ENCODE assay signal across 10 cellular contexts in the genomic region with DNA sequence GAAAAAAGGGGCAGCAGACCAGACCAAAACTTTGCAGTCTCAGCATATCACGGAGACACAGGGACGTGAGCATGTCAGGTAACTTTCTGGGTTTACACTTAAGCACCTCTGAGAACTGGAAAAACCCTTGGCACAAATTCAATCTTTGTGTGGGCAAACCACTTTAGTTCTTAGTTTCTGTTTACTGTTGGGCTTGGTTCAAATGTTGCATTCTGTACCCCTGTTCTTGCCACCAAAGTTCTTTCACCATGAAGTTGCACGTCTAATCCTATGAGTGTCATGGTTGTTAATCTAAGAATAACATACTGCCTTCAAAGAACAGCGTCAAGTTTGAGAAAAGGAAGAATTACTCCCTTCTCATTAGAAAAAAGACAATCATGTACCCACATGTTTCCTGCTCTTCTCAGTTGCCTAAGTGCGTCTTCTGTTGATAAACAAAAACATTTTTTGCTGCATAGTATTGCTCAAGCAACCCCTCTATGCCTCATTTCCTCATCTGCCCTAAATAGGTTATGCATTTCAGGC. TPM values are rescaled to one million over a fixed set of nuclear protein-coding genes. Genes with fewer than 3 reads are reported as not detected.
A peak's percentile ranks its signal among the peaks of the same experiment; 100 is the strongest.
DNase-seq lines count a peak whose midpoint lies in the region; ATAC-seq and TF ChIP-seq lines count a peak whose summit lies in the region.
"Had no signal": no experiment of that assay in that cellular context is flagged by ENCODE, and none has a peak within 500 bp of the region (broad histone marks: within the 10 kb centered on the region; RNA-seq: fewer than 3 reads in every experiment).

No MANE protein-coding gene starts in this region.

- H2AFZ ChIP-seq in GM23338: no peak overlapping the region

- DNase-seq in HPDE6-E6E7 (ENCODE audit: extremely low spot score) (peak; percentile 51), amniotic epithelial cell (ENCODE audit: low read depth) (peak; percentile 81), GM23338 (ENCODE audit: low spot score) (no peak), NCI-H774 (lab: John Stamatoyannopoulos, UW) (no peak), NCI-H2081 treated with DMSO at 0.1 percent for 48 hours (lab: John Stamatoyannopoulos, UW) (no peak), ovary (no peak)
- peak in 7 of 9 donors; percentile 71 to 93 (median 88) for DNase-seq in naive thymus-derived CD4-positive, alpha-beta T cell
- DNase-seq: activated B cell treated with CpG ODN at 0.5 μM for 24 hours, NCI-H345 had no signal

- H3K79me2 ChIP-seq in GM23338 (replicated peaks; ENCODE audit: insufficient read depth): no peaks in the 10 kb centered on the region

- H3K36me3 Mint-ChIP-seq in naive thymus-derived CD4-positive, alpha-beta T cell: peaks cover 4 to 21% (median 6%) of the 10 kb centered on the region in 5 donors
- no peaks in the 10 kb centered on the region; the same call in 2 of the 3 replicates for H3K36me3 Mint-ChIP-seq in GM23338 (ENCODE audit: low read depth)

- peak overlapping the region; percentile 87 for H3K27ac ChIP-seq in naive thymus-derived CD4-positive, alpha-beta T cell (ENCODE audit: low read depth, low read length)
- H3K27ac ChIP-seq in GM23338 (ENCODE audit: low read depth) (no peak overlapping the region), ovary (no peak overlapping the region)

- no peak overlapping the region for H3K4me3 ChIP-seq in naive thymus-derived CD4-positive, alpha-beta T cell (ENCODE audit: low read length)
- no peak overlapping the region for H3K4me3 ChIP-seq in GM23338
- no peak overlapping the region for H3K4me3 ChIP-seq in ovary

- no peak for TF ChIP-seq EP300 in ovary (IDR thresholded peaks at IDR 0.05)

- H3K4me1 ChIP-seq in naive thymus-derived CD4-positive, alpha-beta T cell (ENCODE audit: control insufficient read depth in 2 of 2, insufficient read depth in 2 of 2, low read length in 2 of 2): peaks cover 78 to 85% of the 10 kb centered on the region in 2 donors
- H3K4me1 ChIP-seq in GM23338 (ENCODE audit: insufficient read depth) (no peaks in the 10 kb centered on the region), ovary (ENCODE audit: insufficient read depth) (no peaks in the 10 kb centered on the region)

- CTCF ChIA-PET in naive thymus-derived CD4-positive, alpha-beta T cell (lab: Charles Lee): interaction anchor here (0.6 to 3.1 kb wide), 3 partner anchors 17 to 53 kb away, joined by 3 to 22 read pairs (median 4); partner anchors contain the start of gene KRTAP16-1

- 58 to 69% (median 67%) methylated on average over 5 of the region's 5 CpGs for WGBS in ovary, 3 donors

- H4K20me1 ChIP-seq in GM23338 (replicated peaks; ENCODE audit: insufficient read depth): no peaks in the 10 kb centered on the region

- H3K4me1 Mint-ChIP-seq in naive thymus-derived CD4-positive, alpha-beta T cell: peaks cover 47 to 99% (median 85%) of the 10 kb centered on the region in 7 donors
- H3K4me1 Mint-ChIP-seq in GM23338: no peaks in the 10 kb centered on the region

- ATAC-seq in GM18498 (IDR thresholded peaks at IDR 0.05; ENCODE audit: unreplicated experiment) (peak; percentile 49), GM23338 (no peak)
- peak; percentile 90 for ATAC-seq in naive thymus-derived CD4-positive, alpha-beta T cell

- TF ChIP-seq CTCF in GM23338 (conservative IDR thresholded peaks at IDR 0.05; ENCODE audit: low read depth in 2 of 2) (no peak), ovary (IDR thresholded peaks at IDR 0.05) (no peak)

- intact Hi-C loops in naive thymus-derived CD4-positive, alpha-beta T cell (cut with micrococcal nuclease): loop anchor here (1.0 to 2.0 kb wide), 3 partner anchors 16 to 328 kb away; no protein-coding TSS in a partner anchor
- intact Hi-C loops in ovary (cut with DNase I): no loop called here

- peaks cover 0 to 14% (median 0%) of the 10 kb centered on the region in 5 donors for H3K27me3 Mint-ChIP-seq in naive thymus-derived CD4-positive, alpha-beta T cell
- peaks cover 5% of the 10 kb centered on the region for H3K27me3 Mint-ChIP-seq in GM23338 (ENCODE audit: insufficient read depth, low read depth, poor library complexity)

- H3K9me3 Mint-ChIP-seq in naive thymus-derived CD4-positive, alpha-beta T cell: peaks cover 0 to 24% (median 10%) of the 10 kb centered on the region in 11 donors
- peaks cover 22% of the 10 kb centered on the region for H3K9me3 Mint-ChIP-seq in GM23338

- no peaks in the 10 kb centered on the region for H3F3A ChIP-seq in GM23338 (replicated peaks; ENCODE audit: low read depth)

- no peaks in the 10 kb centered on the region; the same call in 1 of the 2 replicates for H3K9me2 ChIP-seq in GM23338 (ENCODE audit: insufficient read depth)

- no peaks in the 10 kb centered on the region for H3K36me3 ChIP-seq in naive thymus-derived CD4-positive, alpha-beta T cell (ENCODE audit: control insufficient read depth in 2 of 3, insufficient read depth in 3 of 3, low read length in 3 of 3)
- H3K36me3 ChIP-seq in GM23338 (ENCODE audit: insufficient read depth): no peaks in the 10 kb centered on the region
- H3K36me3 ChIP-seq in ovary: no peaks in the 10 kb centered on the region

- H3K27ac Mint-ChIP-seq in naive thymus-derived CD4-positive, alpha-beta T cell: peak overlapping the region; percentile 92 to 99 (median 96)
- H3K27ac Mint-ChIP-seq in GM23338: no peak overlapping the region
- H3K27ac Mint-ChIP-seq: activated B cell treated with CpG ODN at 0.5 μM for 24 hours had no signal

- peak overlapping the region; percentile 28 to 81 (median 74) for H3K4me3 Mint-ChIP-seq in naive thymus-derived CD4-positive, alpha-beta T cell
- H3K4me3 Mint-ChIP-seq in GM23338: no peak overlapping the region
- H3K4me3 Mint-ChIP-seq: activated B cell treated with CpG ODN at 0.5 μM for 24 hours had no signal

- H3K9me3 ChIP-seq in naive thymus-derived CD4-positive, alpha-beta T cell (ENCODE audit: control insufficient read depth in 2 of 3, low read length in 3 of 3): peaks cover 0 to 13% (median 5%) of the 10 kb centered on the region in 3 experiments
- H3K9me3 ChIP-seq in ovary: no peaks in the 10 kb centered on the region

- POLR2A ChIA-PET in naive thymus-derived CD4-positive, alpha-beta T cell (lab: Charles Lee): interaction anchor here (0.6 to 1.6 kb wide), 5 partner anchors 9 to 210 kb away, joined by 3 to 8 read pairs (median 4); no protein-coding TSS in a partner anchor

- no peaks in the 10 kb centered on the region for H3K27me3 ChIP-seq in naive thymus-derived CD4-positive, alpha-beta T cell (ENCODE audit: control insufficient read depth in 2 of 2, insufficient read depth in 2 of 2, low read length in 2 of 2)
- H3K27me3 ChIP-seq in GM23338 (ENCODE audit: insufficient read depth) (no peaks in the 10 kb centered on the region), ovary (no peaks in the 10 kb centered on the region)

- H3K4me2 ChIP-seq in GM23338: no peak overlapping the region

- TF ChIP-seq POLR2A in ovary (IDR thresholded peaks at IDR 0.05): no peak

TF ChIP-seq in GM23338, 12 proteins besides CTCF, POLR2A, EP300 and RAD21 (continues in another document):
- TF ChIP-seq STAT1 (IDR thresholded peaks at IDR 0.05; ENCODE audit: unreplicated experiment) (no peak), NANOG (IDR thresholded peaks at IDR 0.05; ENCODE audit: borderline replicate concordance) (no peak), EZH2phosphoT487 (IDR thresholded peaks at IDR 0.05; ENCODE audit: unreplicated experiment) (no peak)

RNA-seq across cellular contexts. Expression of gene KRT33A, which starts 11.6 kb away (rescaled TPM):
- total RNA-seq in naive thymus-derived CD4-positive, alpha-beta T cell: not detected
- not detected for polyA plus RNA-seq in naive thymus-derived CD4-positive, alpha-beta T cell
- not detected in 2 replicates for total RNA-seq in GM23338 (2014; rRNA removed; shearing (Covaris generic))
- polyA plus RNA-seq in GM23338 (2016; fragmentation: Nextera tagmentation; extraction: Ambion mirVana) (not detected in 2 replicates), ovary (not detected)
- total RNA-seq in ovary: not detected
- total RNA-seq: activated B cell treated with CpG ODN at 0.5 μM for 24 hours had no signal

RNA-seq across cellular contexts. Expression of gene KRTAP17-1, which starts 23.5 kb away (rescaled TPM):
- not detected for total RNA-seq in naive thymus-derived CD4-positive, alpha-beta T cell
- not detected for polyA plus RNA-seq in naive thymus-derived CD4-positive, alpha-beta T cell
- total RNA-seq in GM23338 (2014; rRNA removed; shearing (Covaris generic)): not detected in 2 replicates
- polyA plus RNA-seq in GM23338 (2016; fragmentation: Nextera tagmentation; extraction: Ambion mirVana) (not detected in 2 replicates), ovary (not detected)
- not detected for total RNA-seq in ovary
- total RNA-seq: activated B cell treated with CpG ODN at 0.5 μM for 24 hours had no signal

RNA-seq across cellular contexts. Expression of gene KRTAP16-1, which starts 29.9 kb away (rescaled TPM):
- under 1 TPM in 3 of 5 experiments, not detected in 2; 0.22 to 0.49 (median 0.32) TPM for total RNA-seq in naive thymus-derived CD4-positive, alpha-beta T cell
- under 1 TPM in 1 of 2 donors, not detected in 1; 0.19 TPM for polyA plus RNA-seq in naive thymus-derived CD4-positive, alpha-beta T cell
- not detected in 2 replicates for total RNA-seq in GM23338 (2014; rRNA removed; shearing (Covaris generic))
- polyA plus RNA-seq in GM23338 (2016; fragmentation: Nextera tagmentation; extraction: Ambion mirVana): not detected in 2 replicates
- not detected for total RNA-seq in ovary
- polyA plus RNA-seq in ovary: not detected
- total RNA-seq: activated B cell treated with CpG ODN at 0.5 μM for 24 hours had no signal

RNA-seq across cellular contexts. Expression of gene KRT33B, which starts 30.6 kb away (rescaled TPM):
- not detected for total RNA-seq in naive thymus-derived CD4-positive, alpha-beta T cell
- polyA plus RNA-seq in naive thymus-derived CD4-positive, alpha-beta T cell: not detected
- not detected in 2 replicates for total RNA-seq in GM23338 (2014; rRNA removed; shearing (Covaris generic))
- polyA plus RNA-seq in GM23338 (2016; fragmentation: Nextera tagmentation; extraction: Ambion mirVana) (not detected in 2 replicates), ovary (not detected)
- not detected for total RNA-seq in ovary
- total RNA-seq: activated B cell treated with CpG ODN at 0.5 μM for 24 hours had no signal

RNA-seq across cellular contexts. Expression of gene KRTAP29-1, which starts 36.4 kb away (rescaled TPM):
- total RNA-seq in naive thymus-derived CD4-positive, alpha-beta T cell: not detected
- polyA plus RNA-seq in naive thymus-derived CD4-positive, alpha-beta T cell: under 1 TPM in 1 of 2 donors, not detected in 1; 0.30 TPM
- not detected in 2 replicates for total RNA-seq in GM23338 (2014; rRNA removed; shearing (Covaris generic))
- polyA plus RNA-seq in GM23338 (2016; fragmentation: Nextera tagmentation; extraction: Ambion mirVana): not detected in 2 replicates
- total RNA-seq in ovary: not detected
- not detected for polyA plus RNA-seq in ovary
- total RNA-seq: activated B cell treated with CpG ODN at 0.5 μM for 24 hours had no signal

Comparison
In these comparisons a context has a peak if more than half of its experiments do, and no peak if none do; other contexts are left out.
1. DNase-seq: peak in HPDE6-E6E7 (single experiment), amniotic epithelial cell (single experiment) and naive thymus-derived CD4-positive, alpha-beta T cell (7 of 9); none in GM23338 (single experiment), NCI-H774 (single experiment), NCI-H2081 treated with DMSO at 0.1 percent for 48 hours (single experiment) and ovary (0 of 5).
2. intact Hi-C loops: an anchor here in naive thymus-derived CD4-positive, alpha-beta T cell (1.0 to 2.0 kb wide); none called in ovary.